13 cellular contexts compared by ENCODE assay signal in the genomic region with DNA sequence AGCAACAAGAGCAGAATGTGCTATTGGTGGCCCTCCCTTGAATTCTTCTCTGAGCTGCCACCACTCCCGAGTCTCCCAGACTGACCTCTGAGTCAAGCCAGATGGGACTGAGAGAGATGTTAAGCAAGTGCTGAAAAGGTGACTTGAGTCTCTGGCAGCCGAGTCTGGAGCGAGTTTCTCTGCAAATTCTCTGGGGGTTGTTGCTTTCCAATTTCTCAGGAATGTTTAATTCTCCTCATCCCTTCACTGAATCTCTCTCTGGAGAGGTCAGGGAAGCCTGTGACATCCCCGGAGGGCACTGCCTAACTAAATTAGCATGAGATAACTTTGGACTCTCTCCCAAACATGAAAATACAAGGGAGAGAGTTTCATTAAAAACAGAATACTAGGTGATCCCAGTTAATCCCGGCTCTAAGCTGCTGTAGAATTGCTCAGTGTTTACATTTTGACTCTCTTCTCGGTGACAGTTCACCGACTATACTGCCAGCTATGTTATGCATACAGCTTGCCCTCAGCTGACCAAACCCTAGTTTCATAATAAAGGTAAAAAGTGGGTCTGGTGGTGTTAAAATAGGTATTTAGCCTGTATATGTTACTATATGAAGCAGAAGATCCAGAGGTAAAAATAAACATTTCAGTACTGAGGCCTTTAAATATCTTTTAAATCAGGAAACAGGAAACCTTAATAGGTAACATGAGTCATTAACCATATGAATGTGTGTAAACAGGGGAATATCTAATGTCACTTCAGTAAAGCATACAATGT.
DNase-seq lines count a peak whose midpoint lies in the region; ATAC-seq and TF ChIP-seq lines count a peak whose summit lies in the region.
"Had no signal": no experiment of that assay in that cellular context is flagged by ENCODE, and none has a peak within 500 bp of the region (broad histone marks: within the 10 kb centered on the region; RNA-seq: fewer than 3 reads in every experiment).

No MANE protein-coding gene starts in this region.

- H3K9ac ChIP-seq in MM.1S (ENCODE audit: low read length), result no peak overlapping the region
- H3K9ac ChIP-seq: parathyroid adenoma had no signal

- H3K4me3 Mint-ChIP-seq in stimulated activated memory B cell treated with anti-CD40 and anti-IgM and Interleukin-4, amounts not matched to agents 10 μg/mL and 1 μg/mL and 100 μg/mL, for 72 hours, result no peak overlapping the region
- no peak overlapping the region for H3K4me3 Mint-ChIP-seq in naive thymus-derived CD8-positive, alpha-beta T cell
- H3K4me3 Mint-ChIP-seq: activated CD8-positive, alpha-beta memory T cell treated with anti-CD3 and anti-CD28 coated beads, Interleukin-2, amount 10 ng/mL, durations not matched to agents 7 days and 5 days; B cell; T-helper 1 cell treated with Interleukin-12 subunit alpha and Interleukin-12 subunit beta and Interleukin-4 antibody, amounts not matched to agents 30 μg/mL and 1 μg/mL, for 36 hours had no signal

- H3K27me3 ChIP-seq in BE2C, result no peaks in the 10 kb centered on the region
- H3K27me3 ChIP-seq in MM.1S (replicated peaks; ENCODE audit: insufficient read depth, low read length), result no peaks in the 10 kb centered on the region

- H3K9me3 Mint-ChIP-seq in stimulated activated memory B cell treated with anti-CD40 and anti-IgM and Interleukin-4, amounts not matched to agents 10 μg/mL and 1 μg/mL and 100 μg/mL, for 72 hours, result no peaks in the 10 kb centered on the region
- H3K9me3 Mint-ChIP-seq in naive thymus-derived CD8-positive, alpha-beta T cell, result no peaks in the 10 kb centered on the region
- H3K9me3 Mint-ChIP-seq: T-helper 1 cell treated with Interleukin-12 subunit alpha and Interleukin-12 subunit beta and Interleukin-4 antibody, amounts not matched to agents 30 μg/mL and 1 μg/mL, for 36 hours had no signal

- H3K9me2 ChIP-seq in MM.1S (replicated peaks; ENCODE audit: insufficient read depth, low read length), result no peaks in the 10 kb centered on the region

- H3K36me3 ChIP-seq in BE2C (no peaks in the 10 kb centered on the region), MM.1S (replicated peaks; ENCODE audit: insufficient read depth, low read length) (no peaks in the 10 kb centered on the region)

- no peaks in the 10 kb centered on the region for H3K79me2 ChIP-seq in MM.1S (ENCODE audit: low read length)
- H3K79me2 ChIP-seq: parathyroid adenoma had no signal

- H3K36me3 Mint-ChIP-seq in stimulated activated memory B cell treated with anti-CD40 and anti-IgM and Interleukin-4, amounts not matched to agents 10 μg/mL and 1 μg/mL and 100 μg/mL, for 72 hours, result peaks cover 6% of the 10 kb centered on the region
- H3K36me3 Mint-ChIP-seq in naive thymus-derived CD8-positive, alpha-beta T cell, result peaks cover 0 to 13% (median 13%) of the 10 kb centered on the region in 3 donors
- H3K36me3 Mint-ChIP-seq: activated CD8-positive, alpha-beta memory T cell treated with anti-CD3 and anti-CD28 coated beads, Interleukin-2, amount 10 ng/mL, durations not matched to agents 7 days and 5 days had no signal

- H3K27ac ChIP-seq in MM.1S (ENCODE audit: low read length), result no peak overlapping the region
- H3K27ac ChIP-seq: parathyroid adenoma had no signal

- POLR2A ChIA-PET in naive thymus-derived CD8-positive, alpha-beta T cell (lab: Charles Lee), result no interaction called here

- ATAC-seq in stimulated activated memory B cell treated with anti-CD40 and anti-IgM and Interleukin-4, amounts not matched to agents 10 μg/mL and 1 μg/mL and 100 μg/mL, for 72 hours, result no peak
- no peak for ATAC-seq in naive thymus-derived CD8-positive, alpha-beta T cell
- ATAC-seq: activated CD8-positive, alpha-beta memory T cell treated with anti-CD3 and anti-CD28 coated beads, Interleukin-2, amount 10 ng/mL, durations not matched to agents 7 days and 5 days had no signal

- H2AFZ ChIP-seq in MM.1S (ENCODE audit: low read length), result no peak overlapping the region
- H2AFZ ChIP-seq: parathyroid adenoma had no signal

- no peaks in the 10 kb centered on the region for H4K20me1 ChIP-seq in MM.1S (ENCODE audit: insufficient read depth, low read length)

- no peaks in the 10 kb centered on the region for H3K27me3 Mint-ChIP-seq in stimulated activated memory B cell treated with anti-CD40 and anti-IgM and Interleukin-4, amounts not matched to agents 10 μg/mL and 1 μg/mL and 100 μg/mL, for 72 hours
- no peaks in the 10 kb centered on the region for H3K27me3 Mint-ChIP-seq in naive thymus-derived CD8-positive, alpha-beta T cell
- H3K27me3 Mint-ChIP-seq: B cell had no signal

- H3K4me3 ChIP-seq in BE2C (ENCODE audit: low read depth, low read length) (no peak overlapping the region), MM.1S (ENCODE audit: low read length) (no peak overlapping the region)

- no peak overlapping the region for H3K27ac Mint-ChIP-seq in stimulated activated memory B cell treated with anti-CD40 and anti-IgM and Interleukin-4, amounts not matched to agents 10 μg/mL and 1 μg/mL and 100 μg/mL, for 72 hours
- peak overlapping the region in 2 of 10 donors; percentile 6 to 25 for H3K27ac Mint-ChIP-seq in naive thymus-derived CD8-positive, alpha-beta T cell
- H3K27ac Mint-ChIP-seq: activated CD8-positive, alpha-beta memory T cell treated with anti-CD3 and anti-CD28 coated beads, Interleukin-2, amount 10 ng/mL, durations not matched to agents 7 days and 5 days; B cell; T-helper 1 cell treated with Interleukin-12 subunit alpha and Interleukin-12 subunit beta and Interleukin-4 antibody, amounts not matched to agents 30 μg/mL and 1 μg/mL, for 36 hours had no signal

- peak; percentile 42 for DNase-seq in BE2C
- DNase-seq in MM.1S, result peak; percentile 49
- DNase-seq in dermis blood vessel endothelial cell, result peak; percentile 45
- peak; percentile 28 to 45 for DNase-seq in lung microvascular endothelial cell (ENCODE audit: low read depth in 2 of 2)
- no peak for DNase-seq in stimulated activated CD8-positive, alpha-beta memory T cell treated with anti-CD3 and anti-CD28 coated beads, Interleukin-4, amount 100 ng/mL, for 48 hours
- DNase-seq in naive thymus-derived CD8-positive, alpha-beta T cell, result no peak
- DNase-seq in T-helper 2 cell, result no peak
- DNase-seq: activated CD8-positive, alpha-beta memory T cell treated with anti-CD3 and anti-CD28 coated beads, Interleukin-2, amount 10 ng/mL, durations not matched to agents 7 days and 5 days; NCI-H510A had no signal

- H3K4me1 ChIP-seq in BE2C, result peaks cover 8% of the 10 kb centered on the region
- H3K4me1 ChIP-seq in MM.1S (ENCODE audit: low read length), result peaks cover 14% of the 10 kb centered on the region
- H3K4me1 ChIP-seq: parathyroid adenoma had no signal

- no peaks in the 10 kb centered on the region for H3F3A ChIP-seq in MM.1S (ENCODE audit: insufficient read depth, low read length)

- peaks cover 7% of the 10 kb centered on the region for H3K4me1 Mint-ChIP-seq in stimulated activated memory B cell treated with anti-CD40 and anti-IgM and Interleukin-4, amounts not matched to agents 10 μg/mL and 1 μg/mL and 100 μg/mL, for 72 hours
- peaks cover 14 to 40% (median 33%) of the 10 kb centered on the region in 4 donors for H3K4me1 Mint-ChIP-seq in naive thymus-derived CD8-positive, alpha-beta T cell
- H3K4me1 Mint-ChIP-seq: B cell had no signal

- no peaks in the 10 kb centered on the region for H3K9me3 ChIP-seq in BE2C
- H3K9me3 ChIP-seq in MM.1S (replicated peaks; ENCODE audit: insufficient read depth, low read length), result no peaks in the 10 kb centered on the region

- TF ChIP-seq CTCF in BE2C (IDR thresholded peaks at IDR 0.05; ENCODE audit: low read depth, low read length) (no peak), MM.1S (IDR thresholded peaks at IDR 0.05; ENCODE audit: low read length) (no peak)

- peak overlapping the region; percentile 8; the same call in 1 of the 2 replicates for H3K4me2 ChIP-seq in MM.1S (ENCODE audit: low read depth, low read length)

Comparison
In these comparisons a context has a peak if more than half of its experiments do, and no peak if none do; other contexts are left out.
1. DNase-seq: peak in BE2C (single experiment), MM.1S (single experiment), dermis blood vessel endothelial cell (single experiment) and lung microvascular endothelial cell (2 of 2); none in stimulated activated CD8-positive, alpha-beta memory T cell treated with anti-CD3 and anti-CD28 coated beads, Interleukin-4, amount 100 ng/mL, for 48 hours (single experiment), naive thymus-derived CD8-positive, alpha-beta T cell (0 of 10) and T-helper 2 cell (0 of 5).